ENCODE assay signal across 12 cellular contexts in genomic region chr6:136774228-136775041, GRCh38. TPM values are rescaled to one million over a fixed set of nuclear protein-coding genes. Genes with fewer than 3 reads are reported as not detected.
DNase-seq lines count a peak whose midpoint lies in the region; ATAC-seq and TF ChIP-seq lines count a peak whose summit lies in the region.
"Had no signal": no experiment of that assay in that cellular context is flagged by ENCODE, and none has a peak within 500 bp of the region (broad histone marks: within the 10 kb centered on the region; RNA-seq: fewer than 3 reads in every experiment).

No MANE protein-coding gene starts in this region.

- H3K27me3 Mint-ChIP-seq in stimulated activated naive CD8-positive, alpha-beta T cell treated with anti-CD3 and anti-CD28 coated beads, Interleukin-15, Interleukin-2, amounts not matched to agents 100 ng/mL and 50 ng/mL, for 24 hours: no peaks in the 10 kb centered on the region
- no peaks in the 10 kb centered on the region for H3K27me3 Mint-ChIP-seq in stimulated activated naive CD8-positive, alpha-beta T cell treated with anti-CD3 and anti-CD28 coated beads, Interleukin-15, amount 100 ng/mL, for 72 hours
- H3K27me3 Mint-ChIP-seq in WTC11 (ENCODE audit: low read depth): no peaks in the 10 kb centered on the region; the same call in 1 of the 2 replicates

- H2AFZ ChIP-seq in hepatocyte: no peak overlapping the region

- no peak overlapping the region for H3K4me3 ChIP-seq in hepatocyte

- POLR2A ChIA-PET in WTC11 (lab: Charles Lee): no interaction called here

- CTCF ChIA-PET in WTC11 (lab: Charles Lee): no interaction called here

- TF ChIP-seq CTCF in WTC11 (IDR thresholded peaks at IDR 0.05) (no peak), hepatocyte (IDR thresholded peaks at IDR 0.05; ENCODE audit: poor library complexity) (no peak), GM10266 (IDR thresholded peaks at IDR 0.05; ENCODE audit: control insufficient read depth, insufficient read depth, low read depth, missing control alignments) (no peak)

- no peaks in the 10 kb centered on the region for H4K20me1 ChIP-seq in hepatocyte (ENCODE audit: insufficient read depth, poor library complexity, severe bottlenecking)

- H3K27ac ChIP-seq in hepatocyte: peak overlapping the region; percentile 33
- H3K27ac ChIP-seq: VCaP had no signal

- H3K9me2 ChIP-seq in hepatocyte (replicated peaks; ENCODE audit: insufficient read depth): no peaks in the 10 kb centered on the region

- H3K4me3 Mint-ChIP-seq in stimulated activated naive CD8-positive, alpha-beta T cell treated with anti-CD3 and anti-CD28 coated beads, Interleukin-15, Interleukin-2, amounts not matched to agents 100 ng/mL and 50 ng/mL, for 24 hours: no peak overlapping the region
- H3K4me3 Mint-ChIP-seq in stimulated activated naive CD8-positive, alpha-beta T cell treated with anti-CD3 and anti-CD28 coated beads, Interleukin-15, amount 100 ng/mL, for 72 hours: peak overlapping the region in 1 of 2 donors; percentile 3
- H3K4me3 Mint-ChIP-seq in WTC11: no peak overlapping the region

- H3K27ac Mint-ChIP-seq in stimulated activated naive CD8-positive, alpha-beta T cell treated with anti-CD3 and anti-CD28 coated beads, Interleukin-15, Interleukin-2, amounts not matched to agents 100 ng/mL and 50 ng/mL, for 24 hours: peak overlapping the region; percentile 61
- H3K27ac Mint-ChIP-seq in stimulated activated naive CD8-positive, alpha-beta T cell treated with anti-CD3 and anti-CD28 coated beads, Interleukin-15, amount 100 ng/mL, for 72 hours: peak overlapping the region in 1 of 2 donors; percentile 88
- H3K27ac Mint-ChIP-seq in WTC11: peak overlapping the region; percentile 4; the same call in 1 of the 2 replicates

- no peaks in the 10 kb centered on the region for H3K27me3 ChIP-seq in hepatocyte

- 83% methylated on average over 6 of the region's 6 CpGs for WGBS in hepatocyte (ENCODE audit: low lambda C conversion rate, missing lambda C conversion rate)

- H3K4me2 ChIP-seq in hepatocyte: no peak overlapping the region

- peaks cover 50% of the 10 kb centered on the region for H3K4me1 Mint-ChIP-seq in stimulated activated naive CD8-positive, alpha-beta T cell treated with anti-CD3 and anti-CD28 coated beads, Interleukin-15, Interleukin-2, amounts not matched to agents 100 ng/mL and 50 ng/mL, for 24 hours (ENCODE audit: low read depth)
- peaks cover 32% of the 10 kb centered on the region for H3K4me1 Mint-ChIP-seq in stimulated activated naive CD8-positive, alpha-beta T cell treated with anti-CD3 and anti-CD28 coated beads, Interleukin-15, amount 100 ng/mL, for 72 hours
- H3K4me1 Mint-ChIP-seq in WTC11: peaks cover 9% of the 10 kb centered on the region

- ATAC-seq in stimulated activated naive CD8-positive, alpha-beta T cell treated with anti-CD3 and anti-CD28 coated beads, Interleukin-15, amount 100 ng/mL, for 72 hours: no peak
- ATAC-seq in WTC11: no peak

- H3K36me3 Mint-ChIP-seq in stimulated activated naive CD8-positive, alpha-beta T cell treated with anti-CD3 and anti-CD28 coated beads, Interleukin-15, Interleukin-2, amounts not matched to agents 100 ng/mL and 50 ng/mL, for 24 hours (ENCODE audit: low read depth): no peaks in the 10 kb centered on the region
- no peaks in the 10 kb centered on the region for H3K36me3 Mint-ChIP-seq in WTC11

- no peaks in the 10 kb centered on the region for H3K4me1 ChIP-seq in hepatocyte (ENCODE audit: insufficient read depth)

- H3K9me3 ChIP-seq in hepatocyte (ENCODE audit: low read depth): no peaks in the 10 kb centered on the region

- no peaks in the 10 kb centered on the region for H3K36me3 ChIP-seq in hepatocyte (replicated peaks; ENCODE audit: insufficient read depth, low read depth)

- no peak for DNase-seq in stimulated activated naive CD8-positive, alpha-beta T cell treated with anti-CD3 and anti-CD28 coated beads, Interleukin-15, amount 100 ng/mL, for 72 hours
- no peak for DNase-seq in WTC11 (ENCODE audit: low spot score)
- DNase-seq in hepatocyte (ENCODE audit: low spot score): no peak
- no peak for DNase-seq in NCI-H82 treated with DMSO at 0.1 percent for 48 hours (lab: John Stamatoyannopoulos, UW; ENCODE audit: unreplicated experiment)
- DNase-seq in DMS 273 treated with DMSO at 0.1 percent for 48 hours (lab: John Stamatoyannopoulos, UW): no peak
- no peak for DNase-seq in dermis blood vessel endothelial cell
- no peak for DNase-seq in GM10266 (ENCODE audit: extremely low spot score)
- DNase-seq: effector memory CD4-positive, alpha-beta T cell; MM.1S; posterior cingulate gyrus had no signal

- H3K9me3 Mint-ChIP-seq in stimulated activated naive CD8-positive, alpha-beta T cell treated with anti-CD3 and anti-CD28 coated beads, Interleukin-15, Interleukin-2, amounts not matched to agents 100 ng/mL and 50 ng/mL, for 24 hours: no peaks in the 10 kb centered on the region
- peaks cover 0 to 5% of the 10 kb centered on the region in 2 donors for H3K9me3 Mint-ChIP-seq in stimulated activated naive CD8-positive, alpha-beta T cell treated with anti-CD3 and anti-CD28 coated beads, Interleukin-15, amount 100 ng/mL, for 72 hours
- H3K9me3 Mint-ChIP-seq in WTC11: no peaks in the 10 kb centered on the region

- no peaks in the 10 kb centered on the region for H3K79me2 ChIP-seq in hepatocyte

TF ChIP-seq in WTC11, 78 proteins besides CTCF, POLR2A, EP300 and RAD21 (continues in another document):
- TF ChIP-seq AFF4 (CRISPR knock-in tag; IDR thresholded peaks at IDR 0.05; ENCODE audit: borderline replicate concordance) (no peak), ERG (CRISPR knock-in tag; IDR thresholded peaks at IDR 0.05) (no peak), ZNF121 (CRISPR knock-in tag; IDR thresholded peaks at IDR 0.05) (no peak), OVOL2 (CRISPR knock-in tag; IDR thresholded peaks at IDR 0.05; ENCODE audit: borderline replicate concordance) (no peak), AR (CRISPR knock-in tag; IDR thresholded peaks at IDR 0.05) (no peak)

RNA-seq across cellular contexts. Expression of gene MAP3K5, which starts 17.8 kb away (rescaled TPM):
- 1.6 to 1.9 TPM (median 1.7 TPM) in 3 replicates for total RNA-seq in WTC11 (2021)
- total RNA-seq in hepatocyte: 3.9 and 5.9 TPM in 2 replicates
- polyA plus RNA-seq in hepatocyte: 2.1 and 2.2 TPM in 2 replicates
- 5.8 and 10.9 TPM in 2 replicates for total RNA-seq in dermis blood vessel endothelial cell

RNA-seq across cellular contexts. Expression of gene PEX7, which starts 48.0 kb away (rescaled TPM):
- 9.8 to 12.1 TPM (median 11.8 TPM) in 3 replicates for total RNA-seq in WTC11 (2021)
- total RNA-seq in hepatocyte: 15.6 and 19.5 TPM in 2 replicates
- polyA plus RNA-seq in hepatocyte: 9.6 and 12.1 TPM in 2 replicates
- total RNA-seq in dermis blood vessel endothelial cell: 5.9 and 7.7 TPM in 2 replicates
